Comparison of ENCODE assay signal across 8 cellular contexts in the genomic region with DNA sequence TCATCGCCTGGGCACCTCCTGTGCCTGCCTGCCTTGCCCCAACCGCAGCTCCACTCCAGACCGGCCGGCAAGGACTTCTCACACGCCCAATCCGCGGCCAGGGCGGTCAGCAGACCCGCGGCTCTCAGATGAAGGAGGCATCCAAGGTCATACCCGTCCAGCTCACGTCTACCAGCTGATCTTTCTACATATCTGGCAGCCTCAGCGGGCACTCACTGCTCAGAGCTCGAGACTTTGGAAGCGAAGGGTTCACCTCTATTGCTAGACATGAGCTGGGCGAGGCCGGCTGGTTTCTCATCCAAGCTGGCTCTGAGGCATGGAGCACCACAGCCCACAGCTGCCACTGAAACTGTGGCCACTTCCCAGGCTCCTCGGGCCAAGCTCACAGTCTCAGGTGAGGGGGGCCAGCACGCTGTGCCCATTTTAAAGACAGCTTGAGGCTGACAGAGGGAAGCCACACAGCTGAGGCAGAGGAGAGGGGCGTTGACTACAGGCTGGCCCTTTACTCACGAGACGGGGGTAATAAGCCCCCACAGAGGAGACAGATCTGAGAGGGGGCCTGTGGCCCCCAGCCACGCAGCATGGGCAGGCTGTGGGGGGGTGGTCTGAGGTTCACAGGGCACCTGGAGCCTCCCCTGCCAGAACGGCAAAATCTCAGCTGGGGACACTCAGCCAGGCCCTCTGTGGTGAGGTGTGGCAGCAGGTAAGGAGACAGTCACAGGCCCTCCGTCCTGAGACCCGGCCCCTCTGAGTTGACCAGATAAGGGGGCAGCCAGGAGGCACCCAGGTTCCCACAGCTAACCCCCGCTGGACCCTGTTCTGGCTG. TPM values are rescaled to one million over a fixed set of nuclear protein-coding genes. Genes with fewer than 3 reads are reported as not detected.
DNase-seq lines count a peak whose midpoint lies in the region; ATAC-seq and TF ChIP-seq lines count a peak whose summit lies in the region.

No MANE protein-coding gene starts in this region.

- H3K9ac ChIP-seq in NT2/D1 (ENCODE audit: insufficient read length, low read depth): peak overlapping the region; percentile 69

- peak overlapping the region; percentile 53 for H3K27ac Mint-ChIP-seq in memory B cell

- H3K4me1 ChIP-seq in NT2/D1 (ENCODE audit: insufficient read depth, insufficient read length) (peaks cover 69% of the 10 kb centered on the region), thyroid gland (peaks cover 82 to 89% of the 10 kb centered on the region in 2 donors)

- peaks cover 19% of the 10 kb centered on the region for H3K4me1 Mint-ChIP-seq in memory B cell

- no peak for ATAC-seq in memory B cell (ENCODE audit: low read depth)
- ATAC-seq in HG03565 (IDR thresholded peaks at IDR 0.05; ENCODE audit: unreplicated experiment): no peak

- H3K4me3 Mint-ChIP-seq in memory B cell: peak overlapping the region; percentile 67

- H3K27ac ChIP-seq in dorsolateral prefrontal cortex (peak overlapping the region in 44 of 59 donors; percentile 17 to 87 (median 71)), thyroid gland (peak overlapping the region; percentile 87 to 97 (median 95))

- H3K36me3 ChIP-seq in NT2/D1 (ENCODE audit: insufficient read depth, insufficient read length, low read length) (peaks cover 43% of the 10 kb centered on the region), thyroid gland (no peaks in the 10 kb centered on the region)

- TF ChIP-seq POLR2A in thyroid gland (IDR thresholded peaks at IDR 0.05): peak in 1 of 2 donors; percentile 49

- peaks cover 1% of the 10 kb centered on the region for H3K27me3 Mint-ChIP-seq in memory B cell

- DNase-seq in NT2/D1 (ENCODE audit: low read depth, low spot score): no peak
- no peak for DNase-seq in dorsolateral prefrontal cortex
- DNase-seq in memory B cell (ENCODE audit: low spot score in 2 of 2): no peak
- peak; percentile 67 to 79 for DNase-seq in thyroid gland
- DNase-seq in globus pallidus (ENCODE audit: low spot score): no peak
- DNase-seq in HuH-7 (ENCODE audit: low spot score): no peak
- DNase-seq in H4 (ENCODE audit: low spot score): no peak

- H3K9me3 Mint-ChIP-seq in memory B cell: no peaks in the 10 kb centered on the region

- no peaks in the 10 kb centered on the region for H3K9me3 ChIP-seq in NT2/D1 (ENCODE audit: insufficient read depth, low read length)
- H3K9me3 ChIP-seq in thyroid gland: no peaks in the 10 kb centered on the region

- TF ChIP-seq CTCF in dorsolateral prefrontal cortex (IDR thresholded peaks at IDR 0.05 in 54 of 56, conservative IDR thresholded peaks at IDR 0.05 in 2 of 56; ENCODE audit: low read depth in 1 of 56, partially characterized antibody in 56 of 56) (no peak), thyroid gland (IDR thresholded peaks at IDR 0.05) (no peak)

- H3K4me3 ChIP-seq in NT2/D1 (ENCODE audit: insufficient read length, low read depth) (peak overlapping the region; percentile 16), dorsolateral prefrontal cortex (peak overlapping the region in 44 of 59 donors; percentile 7 to 85 (median 70)), thyroid gland (replicated peaks in 1 of 3) (peak overlapping the region in 1 of 3 donors; percentile 92)

- intact Hi-C loops in dorsolateral prefrontal cortex (cut with DNase I) (no loop called here), thyroid gland (cut with DNase I) (no loop called here)

- H3K36me3 Mint-ChIP-seq in memory B cell: no peaks in the 10 kb centered on the region

- H3K27me3 ChIP-seq in NT2/D1 (ENCODE audit: insufficient read depth, insufficient read length) (no peaks in the 10 kb centered on the region), dorsolateral prefrontal cortex (no peaks in the 10 kb centered on the region), thyroid gland (no peaks in the 10 kb centered on the region)

- 51 to 55% methylated on average over 10 to 13 of the region's 27 CpGs for WGBS in thyroid gland, 2 donors

RNA-seq across cellular contexts. Expression of a gene that starts 2.0 kb away (rescaled TPM):
- total RNA-seq in dorsolateral prefrontal cortex: 100 to 1,000 TPM in 30 of 120 experiments, 10 to 100 TPM in 90; 31.1 to 179 (median 80.7) TPM
- total RNA-seq in thyroid gland: 100 to 1,000 TPM in 3 of 4 donors, 10 to 100 TPM in 1; 93.9 to 179 (median 117) TPM
- 4.4 and 4.5 TPM in 2 replicates for total RNA-seq in H4 (2014; rRNA removed; shearing (Covaris generic))

RNA-seq across cellular contexts. Expression of a gene that starts 21.8 kb away (rescaled TPM):
- total RNA-seq in dorsolateral prefrontal cortex: 100 to 1,000 TPM; 411 to 983 (median 581) TPM
- 1,000 to 10,000 TPM; 1,818 to 3,649 (median 2,349) TPM for total RNA-seq in thyroid gland
- 2,095 and 2,204 TPM in 2 replicates for total RNA-seq in H4 (2014; rRNA removed; shearing (Covaris generic))

RNA-seq across cellular contexts. Expression of a gene that starts 42.0 kb away (rescaled TPM):
- total RNA-seq in dorsolateral prefrontal cortex: 10 to 100 TPM in 99 of 120 experiments, 1 to 10 TPM in 21; 7.0 to 18.7 (median 11.9) TPM
- 1 to 10 TPM; 5.8 to 8.5 (median 7.7) TPM for total RNA-seq in thyroid gland
- 2.4 and 4.8 TPM in 2 replicates for total RNA-seq in H4 (2014; rRNA removed; shearing (Covaris generic))

Comparison
In these comparisons a context has a peak if more than half of its experiments do, and no peak if none do; other contexts are left out.
1. DNase-seq: peak in thyroid gland (2 of 2); none in NT2/D1 (single experiment), dorsolateral prefrontal cortex (0 of 10), memory B cell (0 of 2), globus pallidus (single experiment), HuH-7 (single experiment) and H4 (single experiment).